ENCODE assay signal across 22 cellular contexts in genomic region chr6:140464720-140465119, GRCh38.
A peak's percentile ranks its signal among the peaks of the same experiment; 100 is the strongest.
DNase-seq lines count a peak whose midpoint lies in the region; FAIRE-seq and TF ChIP-seq lines count a peak whose summit lies in the region.
"Had no signal": no experiment of that assay in that cellular context is flagged by ENCODE, and none has a peak within 500 bp of the region (broad histone marks: within the 10 kb centered on the region; RNA-seq: fewer than 3 reads in every experiment).

No MANE protein-coding gene starts in this region.

- H3K9me3 ChIP-seq in astrocyte (ENCODE audit: insufficient read depth, low read depth, low read length) (no peaks in the 10 kb centered on the region), liver (ENCODE audit: control insufficient read depth in 4 of 4, low read length in 3 of 4) (peaks cover 0 to 3% (median under 1%) of the 10 kb centered on the region in 4 donors)
- H3K9me3 ChIP-seq: HAP-1 had no signal

- peak overlapping the region; percentile 97 for H3K27ac ChIP-seq in 22Rv1
- no peak overlapping the region for H3K27ac ChIP-seq in astrocyte (ENCODE audit: low read depth, low read length)
- peak overlapping the region; percentile 74 to 85 for H3K27ac ChIP-seq in liver (ENCODE audit: low read depth in 1 of 2, low read length in 2 of 2)
- no peak overlapping the region for H3K27ac ChIP-seq in substantia nigra (ENCODE audit: low read depth, low read length, poor library complexity, severe bottlenecking)
- H3K27ac ChIP-seq: BLaER1 treated with 17β-estradiol and CSF1 and Interleukin-3, amounts not matched to agents 10 nM and 100 nM; RWPE1 had no signal

- FAIRE-seq in astrocyte (lab: Jason Lieb, UNC) = peak; percentile 29
- FAIRE-seq: GM12891 had no signal

- H3K9ac ChIP-seq in astrocyte (ENCODE audit: low read length) (no peak overlapping the region), liver (ENCODE audit: low read depth in 1 of 2, low read length in 2 of 2) (no peak overlapping the region)
- H3K9ac ChIP-seq: BLaER1 treated with 17β-estradiol and CSF1 and Interleukin-3, amounts not matched to agents 10 nM and 100 nM had no signal

- H3K4me3 Mint-ChIP-seq in HFFc6 = no peak overlapping the region
- no peak overlapping the region for H3K4me3 Mint-ChIP-seq in astrocyte (ENCODE audit: unreplicated experiment)
- H3K4me3 Mint-ChIP-seq: CD4-positive, alpha-beta T cell had no signal

- H3K27ac Mint-ChIP-seq in HFFc6 = peak overlapping the region; percentile 82
- H3K27ac Mint-ChIP-seq in astrocyte (ENCODE audit: unreplicated experiment) = no peak overlapping the region
- H3K27ac Mint-ChIP-seq: CD4-positive, alpha-beta T cell had no signal

- H3K9me3 Mint-ChIP-seq in HFFc6 (peaks cover 27% of the 10 kb centered on the region), astrocyte (ENCODE audit: unreplicated experiment) (peaks cover 9% of the 10 kb centered on the region)

- H3K27me3 Mint-ChIP-seq in HFFc6 (ENCODE audit: insufficient read depth) (no peaks in the 10 kb centered on the region; the same call in 1 of the 2 replicates), astrocyte (ENCODE audit: low read depth, unreplicated experiment) (no peaks in the 10 kb centered on the region)

- H3K4me2 ChIP-seq in astrocyte (ENCODE audit: low read length) = no peak overlapping the region
- H3K4me2 ChIP-seq: BLaER1 treated with 17β-estradiol and CSF1 and Interleukin-3, amounts not matched to agents 10 nM and 100 nM had no signal

- DNase-seq in HFFc6 (no peak), astrocyte (ENCODE audit: low read depth) (no peak), substantia nigra (lab: John Stamatoyannopoulos, UW) (no peak), NCI-H2196 (lab: John Stamatoyannopoulos, UW; ENCODE audit: unreplicated experiment) (no peak), GF-D8 (lab: John Stamatoyannopoulos, UW) (no peak)
- no peak for DNase-seq in activated CD8-positive, alpha-beta memory T cell treated with anti-CD3 and anti-CD28 coated beads, Interleukin-2, amount 50 U/mL, for 4 hours
- DNase-seq: AML-193; CD4-positive, alpha-beta T cell; GOT3; KBM-7; NCI-H1105 treated with DMSO at 0.1 percent for 48 hours; NCI-H146; NCI-H1930; NCI-H2107; NCI-H69; SHP77 had no signal

- H3K4me1 Mint-ChIP-seq in HFFc6 (ENCODE audit: low read depth) (peaks cover 50% of the 10 kb centered on the region), astrocyte (ENCODE audit: low read depth, unreplicated experiment) (peaks cover 4% of the 10 kb centered on the region)

- H4K20me1 ChIP-seq in astrocyte (ENCODE audit: insufficient read depth, low read length) = no peaks in the 10 kb centered on the region
- H4K20me1 ChIP-seq: BLaER1 treated with 17β-estradiol and CSF1 and Interleukin-3, amounts not matched to agents 10 nM and 100 nM had no signal

- 25% methylated on average over 3 of the region's 3 CpGs for WGBS in liver

- H3K27me3 ChIP-seq in astrocyte (ENCODE audit: insufficient read depth, low read length) (no peaks in the 10 kb centered on the region), liver (ENCODE audit: control insufficient read depth in 4 of 4, insufficient read depth in 4 of 4, low read length in 3 of 4) (no peaks in the 10 kb centered on the region)
- H3K27me3 ChIP-seq: BLaER1 treated with 17β-estradiol and CSF1 and Interleukin-3, amounts not matched to agents 10 nM and 100 nM had no signal

- H3K36me3 ChIP-seq in astrocyte (ENCODE audit: insufficient read depth, low read length) (no peaks in the 10 kb centered on the region), liver (ENCODE audit: control insufficient read depth in 4 of 4, insufficient read depth in 3 of 4, low read depth in 1 of 4, low read length in 3 of 4) (no peaks in the 10 kb centered on the region)
- H3K36me3 ChIP-seq: BLaER1 treated with 17β-estradiol and CSF1 and Interleukin-3, amounts not matched to agents 10 nM and 100 nM; HAP-1 had no signal

- H3K36me3 Mint-ChIP-seq in HFFc6 (ENCODE audit: low read depth) = peaks cover 46% of the 10 kb centered on the region
- peaks cover 3% of the 10 kb centered on the region for H3K36me3 Mint-ChIP-seq in astrocyte (ENCODE audit: low read depth, unreplicated experiment)

- no peak overlapping the region for H3K4me3 ChIP-seq in astrocyte (ENCODE audit: insufficient read depth, low read depth, low read length)
- no peak overlapping the region for H3K4me3 ChIP-seq in liver (ENCODE audit: low read depth in 1 of 3, low read length in 3 of 3)
- H3K4me3 ChIP-seq: BLaER1 treated with 17β-estradiol and CSF1 and Interleukin-3, amounts not matched to agents 10 nM and 100 nM; HAP-1 had no signal

- TF ChIP-seq CTCF in 22Rv1 (IDR thresholded peaks at IDR 0.05) = no peak
- TF ChIP-seq CTCF in HFFc6 (IDR thresholded peaks at IDR 0.05) = no peak
- TF ChIP-seq CTCF in astrocyte (IDR thresholded peaks at IDR 0.05; ENCODE audit: insufficient read depth, low read depth, low read length) = no peak
- no peak for TF ChIP-seq CTCF in liver (IDR thresholded peaks at IDR 0.05; ENCODE audit: low read depth, low read length, missing input control)

- no peak overlapping the region for H2AFZ ChIP-seq in astrocyte (ENCODE audit: low read depth, low read length)

- no peaks in the 10 kb centered on the region for H3K79me2 ChIP-seq in astrocyte (ENCODE audit: insufficient read depth, low read length)

- H3K4me1 ChIP-seq in astrocyte (ENCODE audit: insufficient read depth, low read length) (peaks cover 10% of the 10 kb centered on the region), liver (ENCODE audit: control insufficient read depth in 4 of 4, insufficient read depth in 4 of 4, low read length in 3 of 4) (peaks cover 5 to 39% (median 25%) of the 10 kb centered on the region in 4 donors)

- peak in 1 of 2 donors; percentile 14 for TF ChIP-seq RAD21 in liver (IDR thresholded peaks at IDR 0.05)

TF ChIP-seq in liver, 16 proteins besides CTCF, POLR2A, EP300 and RAD21:
- no peak for TF ChIP-seq TAF1 (conservative IDR thresholded peaks at IDR 0.05)
- TF ChIP-seq YY1 (IDR thresholded peaks at IDR 0.05) = peak; percentile 15
- peak in 1 of 2 donors; percentile 57 for TF ChIP-seq RXRA (IDR thresholded peaks at IDR 0.05)
- TF ChIP-seq HNF4G (IDR thresholded peaks at IDR 0.05) = peak; percentile 26
- no peak for TF ChIP-seq NR2F2 (IDR thresholded peaks at IDR 0.05)
- TF ChIP-seq MAX (IDR thresholded peaks at IDR 0.05) = no peak
- TF ChIP-seq JUND (IDR thresholded peaks at IDR 0.05) = peak in 1 of 2 donors; percentile 17
- TF ChIP-seq SP1 (IDR thresholded peaks at IDR 0.05) = peak; percentile 28
- no peak for TF ChIP-seq FOXA2 (IDR thresholded peaks at IDR 0.05)
- no peak for TF ChIP-seq REST (IDR thresholded peaks at IDR 0.05)
- no peak for TF ChIP-seq ZBTB33 (IDR thresholded peaks at IDR 0.05)
- no peak for TF ChIP-seq FOXA1 (IDR thresholded peaks at IDR 0.05)
- TF ChIP-seq EGR1 (IDR thresholded peaks at IDR 0.05; ENCODE audit: low read depth in 2 of 2) = no peak
- TF ChIP-seq ATF3 (IDR thresholded peaks at IDR 0.05) = no peak
- peak in 1 of 2 donors; percentile 16 for TF ChIP-seq GABPA (IDR thresholded peaks at IDR 0.05 in 1 of 2, conservative IDR thresholded peaks at IDR 0.05 in 1 of 2)
- peak; percentile 56 to 66 for TF ChIP-seq HNF4A (conservative IDR thresholded peaks at IDR 0.05)
TF ChIP-seq in liver: peak in this region for 7.

Comparison
In these comparisons a context has a peak if more than half of its experiments do, and no peak if none do; other contexts are left out.
1. H3K27ac ChIP-seq: peak in 22Rv1 (single experiment) and liver (2 of 2); none in astrocyte (single experiment) and substantia nigra (single experiment).